In genomic region chr22:42091446-42091764, GRCh38 we compare ENCODE assay signal across 9 cellular contexts. TPM values are rescaled to one million over a fixed set of nuclear protein-coding genes. Genes with fewer than 3 reads are reported as not detected.
DNase-seq lines count a peak whose midpoint lies in the region; ATAC-seq lines count a peak whose summit lies in the region.
"Had no signal": no experiment of that assay in that cellular context is flagged by ENCODE, and none has a peak within 500 bp of the region (broad histone marks: within the 10 kb centered on the region; RNA-seq: fewer than 3 reads in every experiment).

No MANE protein-coding gene starts in this region.

- H3K27ac Mint-ChIP-seq in activated T-helper 2 cell treated with anti-CD3 and anti-CD28 coated beads, Interferon-gamma antibody, Interleukin-2, Interleukin-4, amounts not matched to agents 10 μg/mL and 5 μg/mL and 100 μg/mL, durations not matched to agents 14 hours and 24 hours and 36 hours: peak overlapping the region; percentile 100

- H3K36me3 ChIP-seq in stomach smooth muscle (ENCODE audit: control insufficient read depth in 2 of 2, insufficient read depth in 2 of 2, low read length in 2 of 2): peaks cover 5 to 7% of the 10 kb centered on the region in 2 donors

- no peaks in the 10 kb centered on the region for H3K27me3 Mint-ChIP-seq in activated T-helper 2 cell treated with anti-CD3 and anti-CD28 coated beads, Interferon-gamma antibody, Interleukin-2, Interleukin-4, amounts not matched to agents 10 μg/mL and 5 μg/mL and 100 μg/mL, durations not matched to agents 14 hours and 24 hours and 36 hours (ENCODE audit: low read depth)

- H3K4me1 Mint-ChIP-seq in activated T-helper 2 cell treated with anti-CD3 and anti-CD28 coated beads, Interferon-gamma antibody, Interleukin-2, Interleukin-4, amounts not matched to agents 10 μg/mL and 5 μg/mL and 100 μg/mL, durations not matched to agents 14 hours and 24 hours and 36 hours (ENCODE audit: low read depth): peaks cover 20% of the 10 kb centered on the region

- H3K4me3 ChIP-seq in iPS-18c (ENCODE audit: insufficient read depth, low read depth, low read length) (peak overlapping the region; percentile 62; the same call in 1 of the 2 replicates), stomach smooth muscle (ENCODE audit: low read length in 2 of 2) (peak overlapping the region; percentile 61 to 96)

- H3K9me3 ChIP-seq in iPS-18c (ENCODE audit: control insufficient read depth, insufficient read depth, low read length) (no peaks in the 10 kb centered on the region), stomach smooth muscle (ENCODE audit: control insufficient read depth in 2 of 2, low read length in 2 of 2) (no peaks in the 10 kb centered on the region)

- H3K4me1 ChIP-seq in stomach smooth muscle (ENCODE audit: control insufficient read depth, insufficient read depth, low read length): peaks cover 26% of the 10 kb centered on the region

- peaks cover 34% of the 10 kb centered on the region for H3K36me3 Mint-ChIP-seq in activated T-helper 2 cell treated with anti-CD3 and anti-CD28 coated beads, Interferon-gamma antibody, Interleukin-2, Interleukin-4, amounts not matched to agents 10 μg/mL and 5 μg/mL and 100 μg/mL, durations not matched to agents 14 hours and 24 hours and 36 hours (ENCODE audit: low read depth)

- peak overlapping the region; percentile 71 to 90 for H3K9ac ChIP-seq in stomach smooth muscle (ENCODE audit: low read length in 2 of 2)

- intact Hi-C loops in activated T-helper 2 cell treated with anti-CD3 and anti-CD28 coated beads, Interferon-gamma antibody, Interleukin-2, Interleukin-4, amounts not matched to agents 10 μg/mL and 5 μg/mL and 100 μg/mL, durations not matched to agents 14 hours and 24 hours and 36 hours (cut with micrococcal nuclease): loop anchor here (2.0 to 5.0 kb wide), 4 partner anchors 125 to 523 kb away; partner anchors contain the start of genes POLDIP3 and TCF20

- H3K27ac ChIP-seq in stomach smooth muscle (ENCODE audit: low read length): peak overlapping the region; percentile 98

- ATAC-seq in GM18858 (IDR thresholded peaks at IDR 0.05; ENCODE audit: unreplicated experiment) (no peak), HG02973 (IDR thresholded peaks at IDR 0.05; ENCODE audit: unreplicated experiment) (no peak)

- peak; percentile 39 for DNase-seq in NCI-H2107 treated with DMSO at 0.1 percent for 48 hours (lab: John Stamatoyannopoulos, UW; ENCODE audit: unreplicated experiment)
- no peak for DNase-seq in NCI-H2107 (lab: John Stamatoyannopoulos, UW)
- DNase-seq in activated T-helper 2 cell treated with anti-CD3 and anti-CD28 coated beads, Interferon-gamma antibody, Interleukin-2, Interleukin-4, amounts not matched to agents 10 μg/mL and 5 μg/mL and 100 μg/mL, durations not matched to agents 14 hours and 24 hours and 36 hours (ENCODE audit: low spot score): no peak
- DNase-seq in NCI-H1092 (lab: John Stamatoyannopoulos, UW): no peak

- H3K9me3 Mint-ChIP-seq in activated T-helper 2 cell treated with anti-CD3 and anti-CD28 coated beads, Interferon-gamma antibody, Interleukin-2, Interleukin-4, amounts not matched to agents 10 μg/mL and 5 μg/mL and 100 μg/mL, durations not matched to agents 14 hours and 24 hours and 36 hours: peaks cover 5% of the 10 kb centered on the region

- peak overlapping the region; percentile 98 for H3K4me3 Mint-ChIP-seq in activated T-helper 2 cell treated with anti-CD3 and anti-CD28 coated beads, Interferon-gamma antibody, Interleukin-2, Interleukin-4, amounts not matched to agents 10 μg/mL and 5 μg/mL and 100 μg/mL, durations not matched to agents 14 hours and 24 hours and 36 hours (ENCODE audit: low read depth)

- H3K27me3 ChIP-seq in stomach smooth muscle (ENCODE audit: control insufficient read depth in 1 of 2, insufficient read depth in 2 of 2, low read length in 2 of 2): no peaks in the 10 kb centered on the region

RNA-seq across cellular contexts. Expression of gene NDUFA6, which starts 0.8 kb away (rescaled TPM):
- total RNA-seq in activated T-helper 2 cell treated with anti-CD3 and anti-CD28 coated beads, Interferon-gamma antibody, Interleukin-2, Interleukin-4, amounts not matched to agents 10 μg/mL and 5 μg/mL and 100 μg/mL, durations not matched to agents 14 hours and 24 hours and 36 hours: 92.4 and 95.1 TPM in 2 replicates

RNA-seq across cellular contexts. Expression of gene SMDT1, which starts 11.9 kb away (rescaled TPM):
- 65.1 and 69.7 TPM in 2 replicates for total RNA-seq in activated T-helper 2 cell treated with anti-CD3 and anti-CD28 coated beads, Interferon-gamma antibody, Interleukin-2, Interleukin-4, amounts not matched to agents 10 μg/mL and 5 μg/mL and 100 μg/mL, durations not matched to agents 14 hours and 24 hours and 36 hours

RNA-seq across cellular contexts. Expression of gene PHETA2, which starts 17.4 kb away (rescaled TPM):
- total RNA-seq in activated T-helper 2 cell treated with anti-CD3 and anti-CD28 coated beads, Interferon-gamma antibody, Interleukin-2, Interleukin-4, amounts not matched to agents 10 μg/mL and 5 μg/mL and 100 μg/mL, durations not matched to agents 14 hours and 24 hours and 36 hours: 5.6 and 5.7 TPM in 2 replicates

RNA-seq across cellular contexts. Expression of gene NAGA, which starts 20.8 kb away (rescaled TPM):
- total RNA-seq in activated T-helper 2 cell treated with anti-CD3 and anti-CD28 coated beads, Interferon-gamma antibody, Interleukin-2, Interleukin-4, amounts not matched to agents 10 μg/mL and 5 μg/mL and 100 μg/mL, durations not matched to agents 14 hours and 24 hours and 36 hours: 38.8 and 44.9 TPM in 2 replicates

RNA-seq across cellular contexts. Expression of gene CYP2D6, which starts 39.2 kb away (rescaled TPM):
- total RNA-seq in activated T-helper 2 cell treated with anti-CD3 and anti-CD28 coated beads, Interferon-gamma antibody, Interleukin-2, Interleukin-4, amounts not matched to agents 10 μg/mL and 5 μg/mL and 100 μg/mL, durations not matched to agents 14 hours and 24 hours and 36 hours: 3.5 and 3.6 TPM in 2 replicates
- total RNA-seq: M059J had no signal
